Comparison of ENCODE assay signal across 12 cellular contexts in genomic region chr1:43300661-43301094, GRCh38. TPM values are rescaled to one million over a fixed set of nuclear protein-coding genes. Genes with fewer than 3 reads are reported as not detected.
DNase-seq lines count a peak whose midpoint lies in the region; ATAC-seq and TF ChIP-seq lines count a peak whose summit lies in the region.
"Had no signal": no experiment of that assay in that cellular context is flagged by ENCODE, and none has a peak within 500 bp of the region (broad histone marks: within the 10 kb centered on the region; RNA-seq: fewer than 3 reads in every experiment).

TIE1 (plus strand) TSS chr1:43300982; CDS start chr1:43301072, 90 bp downstream.

- DNase-seq in ELR (ENCODE audit: low read depth) (peak; percentile 26), caudate nucleus (lab: John Stamatoyannopoulos, UW) (no peak), immature natural killer cell (peak in 1 of 3 donors; percentile 4), gastrocnemius medialis (no peak), left colon (no peak), T-helper 2 cell (no peak), NOMO-1 (lab: John Stamatoyannopoulos, UW; ENCODE audit: unreplicated experiment in 2 of 2) (no peak)
- no peak for DNase-seq in activated effector memory CD4-positive, alpha-beta T cell treated with Interleukin-2 at 50 U/mL for 16 hours
- DNase-seq: hypothalamus; stimulated activated CD4-positive, alpha-beta T cell treated with anti-CD3 and anti-CD28 coated beads, Interleukin-4, amount 100 ng/mL, for 4 hours had no signal

- H3K4me1 ChIP-seq in gastrocnemius medialis, result peaks cover 0 to 7% of the 10 kb centered on the region in 2 donors

- H3K27ac Mint-ChIP-seq in immature natural killer cell, result peak within 1 kb of the TSS in 5 of 6 donors; percentile 41 to 78 (median 51)
- H3K27ac Mint-ChIP-seq: activated T-helper 17 cell treated with anti-CD3 and anti-CD28 coated beads, Interleukin-2, amount 50 U/mL, for 72 hours had no signal

- peak; percentile 33 to 64 for TF ChIP-seq POLR2A in gastrocnemius medialis (IDR thresholded peaks at IDR 0.05)

- no peaks in the 10 kb centered on the region for H3K27me3 ChIP-seq in gastrocnemius medialis

- H3K27ac ChIP-seq in caudate nucleus (ENCODE audit: low read depth, low read length) (peak within 1 kb of the TSS; percentile 67), gastrocnemius medialis (peak within 1 kb of the TSS; percentile 70 to 81 (median 74))

- intact Hi-C loops in gastrocnemius medialis (cut with DNase I; ENCODE audit: low total_unique reads) (loop anchor here (5.0 kb wide), 1 partner anchor 63 kb away; no protein-coding TSS in a partner anchor), left colon (cut with DNase I, micrococcal nuclease) (no loop called here)

- in situ Hi-C loops in gastrocnemius medialis (cut with MboI; ENCODE audit: low sequenced_read_pairs in 4 of 4), result no loop called here

- ATAC-seq in gastrocnemius medialis (peak; percentile 45 to 69), left colon (no peak)
- ATAC-seq: activated T-helper 17 cell treated with anti-CD3 and anti-CD28 coated beads, Interleukin-2, amount 50 U/mL, for 72 hours had no signal

- no peak for TF ChIP-seq CTCF in gastrocnemius medialis (IDR thresholded peaks at IDR 0.05 in 4 of 5, conservative IDR thresholded peaks at IDR 0.05 in 1 of 5)

- peak within 1 kb of the TSS; percentile 47 to 54 (median 48) for H3K4me3 ChIP-seq in gastrocnemius medialis

- H3K9me3 ChIP-seq in gastrocnemius medialis, result no peaks in the 10 kb centered on the region

- H3K36me3 Mint-ChIP-seq in immature natural killer cell, result no peaks in the 10 kb centered on the region

- peak within 1 kb of the TSS; percentile 56 to 80 (median 72) for H3K4me3 Mint-ChIP-seq in immature natural killer cell
- H3K4me3 Mint-ChIP-seq: activated T-helper 17 cell treated with anti-CD3 and anti-CD28 coated beads, Interleukin-2, amount 50 U/mL, for 72 hours had no signal

- H3K27me3 Mint-ChIP-seq in immature natural killer cell (ENCODE audit: low read depth in 3 of 3), result peaks cover 2 to 4% (median 2%) of the 10 kb centered on the region in 3 donors

- H3K4me1 Mint-ChIP-seq in immature natural killer cell, result peaks cover 10% of the 10 kb centered on the region in 2 donors

- no peaks in the 10 kb centered on the region for H3K36me3 ChIP-seq in gastrocnemius medialis

- H3K9me3 Mint-ChIP-seq in immature natural killer cell, result no peaks in the 10 kb centered on the region
- H3K9me3 Mint-ChIP-seq: activated T-helper 17 cell treated with anti-CD3 and anti-CD28 coated beads, Interleukin-2, amount 50 U/mL, for 72 hours had no signal

RNA-seq across cellular contexts. Expression of gene TIE1, which starts in this region (rescaled TPM):
- polyA plus RNA-seq in immature natural killer cell, result 1 to 10 TPM; 8.8 to 9.2 (median 8.8) TPM
- total RNA-seq in gastrocnemius medialis (10 to 100 TPM; 15.9 to 27.9 (median 20.7) TPM), left colon (1 to 10 TPM; 4.9 to 7.6 TPM)
- polyA plus RNA-seq: neural cell had no signal
